In genomic region chr19:19531951-19532805, GRCh38 we compare ENCODE assay signal across 9 cellular contexts. TPM values are rescaled to one million over a fixed set of nuclear protein-coding genes. Genes with fewer than 3 reads are reported as not detected.
DNase-seq lines count a peak whose midpoint lies in the region; ATAC-seq, FAIRE-seq and TF ChIP-seq lines count a peak whose summit lies in the region.
"Had no signal": no experiment of that assay in that cellular context is flagged by ENCODE, and none has a peak within 500 bp of the region (broad histone marks: within the 10 kb centered on the region; RNA-seq: fewer than 3 reads in every experiment).

No MANE protein-coding gene starts in this region.

- H3K9me3 ChIP-seq in mammary epithelial cell (replicated peaks; ENCODE audit: insufficient read depth, low read length) (no peaks in the 10 kb centered on the region), kidney (ENCODE audit: control insufficient read depth in 1 of 2, low read length in 2 of 2) (no peaks in the 10 kb centered on the region)

- dilution Hi-C loops in mammary epithelial cell (cut with HindIII; ENCODE audit: low sequenced_read_pairs): loop anchor here (5.0 kb wide), 2 partner anchors 90 to 130 kb away; partner anchors contain the start of gene ATP13A1

- no peak overlapping the region for H3K27ac Mint-ChIP-seq in activated B cell treated with CpG ODN at 0.5 μM for 24 hours

- FAIRE-seq in kidney (lab: Jason Lieb, UNC): no peak
- FAIRE-seq: G401.6 had no signal

- H3K4me3 ChIP-seq in mammary epithelial cell (replicated peaks in 1 of 3; ENCODE audit: insufficient read depth in 1 of 3, low read depth in 2 of 3, low read length in 3 of 3) (no peak overlapping the region), kidney (ENCODE audit: low read length in 2 of 2) (no peak overlapping the region)

- H3K79me2 ChIP-seq in mammary epithelial cell (ENCODE audit: insufficient read depth, low read length): no peaks in the 10 kb centered on the region

- H3K27me3 ChIP-seq in mammary epithelial cell (ENCODE audit: insufficient read depth, low read length): no peaks in the 10 kb centered on the region

- BruUV-seq in mammary epithelial cell (replicated peaks; lab: Mats Ljungman, UMichigan): no TSS peak

- ATAC-seq in activated B cell treated with CpG ODN at 0.5 μM for 24 hours (ENCODE audit: low read depth) (peak; percentile 85), HG03442 (IDR thresholded peaks at IDR 0.05; ENCODE audit: unreplicated experiment) (no peak)

- CTCF ChIA-PET in activated B cell treated with CpG ODN at 0.5 μM for 24 hours (lab: Charles Lee) (interaction anchor here (0.8 to 3.4 kb wide), 19 partner anchors 11 to 426 kb away, joined by 3 to 46 read pairs (median 4); partner anchors contain the start of genes GATAD2A, GMIP, LPAR2 and NDUFA13), mammary epithelial cell (lab: Charles Lee; ENCODE audit: low non-redundant PET) (interaction anchor here (0.6 kb wide), 1 partner anchor 112 kb away, joined by 4 read pairs; no protein-coding TSS in a partner anchor)

- POLR2A ChIA-PET in activated B cell treated with CpG ODN at 0.5 μM for 24 hours (lab: Charles Lee): interaction anchor here (0.6 to 2.5 kb wide), 6 partner anchors 16 to 426 kb away, joined by 3 to 42 read pairs (median 5); partner anchors contain the start of genes GMIP, NDUFA13 and ZNF506

- H3K4me1 Mint-ChIP-seq in activated B cell treated with CpG ODN at 0.5 μM for 24 hours: peaks cover 13% of the 10 kb centered on the region

- no peaks in the 10 kb centered on the region for H3K27me3 Mint-ChIP-seq in activated B cell treated with CpG ODN at 0.5 μM for 24 hours

- H3K4me2 ChIP-seq in mammary epithelial cell (ENCODE audit: insufficient read depth, low read depth, low read length): no peak overlapping the region

- H3K36me3 ChIP-seq in mammary epithelial cell (ENCODE audit: insufficient read depth, low read length) (no peaks in the 10 kb centered on the region), kidney (ENCODE audit: control insufficient read depth in 1 of 2, insufficient read depth in 2 of 2, low read length in 2 of 2) (peaks cover 0 to 3% of the 10 kb centered on the region in 2 donors)

- H3K36me3 Mint-ChIP-seq in activated B cell treated with CpG ODN at 0.5 μM for 24 hours (ENCODE audit: low read depth): peaks cover 29% of the 10 kb centered on the region

- peak; percentile 53 for DNase-seq in NCI-H345 (lab: John Stamatoyannopoulos, UW)
- DNase-seq in NCI-H345 treated with DMSO at 0.1 percent for 48 hours (lab: John Stamatoyannopoulos, UW; ENCODE audit: unreplicated experiment): no peak
- DNase-seq in NCI-H1694 (lab: John Stamatoyannopoulos, UW): peak; percentile 51
- DNase-seq in activated B cell treated with CpG ODN at 0.5 μM for 24 hours: peak; percentile 86
- DNase-seq in mammary epithelial cell: peak; percentile 46
- peak; percentile 92 for DNase-seq in kidney
- peak; percentile 70 to 91 (median 81) for DNase-seq in stimulated activated CD4-positive, alpha-beta T cell treated with anti-CD3 and anti-CD28 coated beads, Interleukin-1b, Interleukin-23, amount 100 ng/mL, for 24 hours (ENCODE audit: low read depth in 4 of 4, low spot score in 1 of 4)

- H4K20me1 ChIP-seq in mammary epithelial cell (ENCODE audit: insufficient read depth, low read length): no peaks in the 10 kb centered on the region

- H3K9me3 Mint-ChIP-seq in activated B cell treated with CpG ODN at 0.5 μM for 24 hours: no peaks in the 10 kb centered on the region

- no peak overlapping the region for H2AFZ ChIP-seq in mammary epithelial cell (ENCODE audit: low read depth, low read length)

- in situ Hi-C loops in mammary epithelial cell (cut with MboI; ENCODE audit: low sequenced_read_pairs in 2 of 2): loop anchor here in 1 of 2 donors (10.0 kb wide), 1 partner anchor 423 kb away; no protein-coding TSS in a partner anchor

- H3K9ac ChIP-seq in mammary epithelial cell (ENCODE audit: insufficient read depth, low read length) (no peak overlapping the region), kidney (ENCODE audit: low read length in 2 of 2) (no peak overlapping the region)

- H3K4me1 ChIP-seq in mammary epithelial cell (ENCODE audit: insufficient read depth, low read length) (peaks cover 3% of the 10 kb centered on the region), kidney (ENCODE audit: control insufficient read depth in 1 of 2, insufficient read depth in 1 of 2, low read depth in 1 of 2, low read length in 2 of 2) (peaks cover 0 to 2% of the 10 kb centered on the region in 2 donors)

- 27% methylated on average over 27 of the region's 48 CpGs for WGBS in mammary epithelial cell (ENCODE audit: low coverage, missing lambda C conversion rate)

- no peak overlapping the region for H3K4me3 Mint-ChIP-seq in activated B cell treated with CpG ODN at 0.5 μM for 24 hours

- intact Hi-C loops in activated B cell treated with CpG ODN at 0.5 μM for 24 hours (cut with micrococcal nuclease) (loop anchor here (1.0 to 2.0 kb wide), 7 partner anchors 23 to 747 kb away; partner anchors contain the start of genes GMIP, PBX4 and ZNF14), mammary epithelial cell (cut with micrococcal nuclease) (loop anchor here (1.0 kb wide), 1 partner anchor 111 kb away; the partner anchor contains the start of gene GMIP), kidney (cut with DNase I) (loop anchor here (5.0 to 10.0 kb wide), 2 partner anchors 110 to 433 kb away; partner anchors contain the start of gene GMIP)

- H3K27ac ChIP-seq in mammary epithelial cell (ENCODE audit: insufficient read depth, low read depth, low read length): no peak overlapping the region
- H3K27ac ChIP-seq in kidney (ENCODE audit: low read depth in 2 of 2, low read length in 2 of 2): no peak overlapping the region

- TF ChIP-seq CTCF in activated B cell treated with CpG ODN at 0.5 μM for 24 hours (IDR thresholded peaks at IDR 0.05) (peak; percentile 54), mammary epithelial cell (conservative IDR thresholded peaks at IDR 0.05 in 1 of 2, IDR thresholded peaks at IDR 0.05 in 1 of 2; ENCODE audit: extremely low read depth in 1 of 2, insufficient read depth in 1 of 2, low read depth in 1 of 2, low read length in 2 of 2) (peak; percentile 82 to 97), kidney (IDR thresholded peaks at IDR 0.05; ENCODE audit: borderline replicate concordance, extremely low read depth, insufficient read depth) (peak; percentile 96)

RNA-seq across cellular contexts. Expression of gene YJEFN3, which starts 3.5 kb away (rescaled TPM):
- total RNA-seq in activated B cell treated with CpG ODN at 0.5 μM for 24 hours (7.8 and 9.1 TPM in 2 replicates), mammary epithelial cell (1 to 10 TPM in 1 of 2 donors, under 1 TPM in 1; 0.17 to 4.1 TPM), kidney (3.7 TPM)
- polyA plus RNA-seq in mammary epithelial cell (0.68 TPM), kidney (ENCODE audit: insufficient read depth, low read depth, low replicate concordance) (3.1 TPM)
- polyA minus RNA-seq in mammary epithelial cell: 0.16 TPM

RNA-seq across cellular contexts. Expression of gene CILP2, which starts 5.9 kb away (rescaled TPM):
- total RNA-seq in activated B cell treated with CpG ODN at 0.5 μM for 24 hours (0.27 and 0.29 TPM in 2 replicates), mammary epithelial cell (1 to 10 TPM in 1 of 2 donors, under 1 TPM in 1; 0.67 to 1.1 TPM), kidney (0.41 TPM)
- polyA plus RNA-seq in mammary epithelial cell (0.12 TPM), kidney (ENCODE audit: insufficient read depth, low read depth, low replicate concordance) (not detected)
- polyA minus RNA-seq in mammary epithelial cell: 0.36 TPM

RNA-seq across cellular contexts. Expression of gene NDUFA13, which starts 16.2 kb away (rescaled TPM):
- total RNA-seq in activated B cell treated with CpG ODN at 0.5 μM for 24 hours (294 and 317 TPM in 2 replicates), mammary epithelial cell (100 to 1,000 TPM; 136 to 221 TPM), kidney (328 TPM)
- polyA plus RNA-seq in mammary epithelial cell (444 TPM), kidney (ENCODE audit: insufficient read depth, low read depth, low replicate concordance) (627 TPM)
- 141 TPM for polyA minus RNA-seq in mammary epithelial cell

RNA-seq across cellular contexts. Expression of gene TSSK6, which starts 16.8 kb away (rescaled TPM):
- 4.0 and 4.3 TPM in 2 replicates for total RNA-seq in activated B cell treated with CpG ODN at 0.5 μM for 24 hours
- 1 to 10 TPM; 2.7 to 2.8 TPM for total RNA-seq in mammary epithelial cell
- 0.88 TPM for polyA plus RNA-seq in mammary epithelial cell
- not detected for polyA minus RNA-seq in mammary epithelial cell
- 3.7 TPM for total RNA-seq in kidney
- 1.4 TPM for polyA plus RNA-seq in kidney (ENCODE audit: insufficient read depth, low read depth, low replicate concordance)
